2 cellular contexts compared by ENCODE assay signal in the genomic region with DNA sequence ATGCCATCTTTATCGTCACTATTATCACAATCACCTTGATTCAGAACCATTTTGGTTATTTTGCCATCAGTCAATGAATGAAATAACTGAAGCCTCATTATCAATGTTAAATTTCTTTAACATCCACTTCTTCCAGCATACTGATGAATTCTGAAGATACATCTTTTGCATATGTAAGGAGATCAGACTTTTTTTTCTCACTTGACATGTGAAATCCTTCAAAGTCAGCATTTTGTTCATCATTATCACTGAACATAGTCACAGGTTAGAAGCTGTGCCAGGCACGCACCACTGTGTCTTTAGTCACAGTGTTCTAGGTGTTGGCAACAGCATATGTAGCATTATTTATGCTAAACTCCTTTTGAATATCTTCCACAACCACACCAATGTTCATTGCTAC.
TF ChIP-seq lines count a peak whose summit lies in the region.

No MANE protein-coding gene starts in this region.

TF ChIP-seq in A549, 52 proteins besides CTCF, POLR2A, EP300 and RAD21:
- no peak for TF ChIP-seq RFX5 (IDR thresholded peaks at IDR 0.05)
- no peak for TF ChIP-seq SREBF2 (IDR thresholded peaks at IDR 0.05)
- TF ChIP-seq MAZ (IDR thresholded peaks at IDR 0.05; ENCODE audit: borderline replicate concordance, low read depth, low read length) = no peak
- TF ChIP-seq MAFK (IDR thresholded peaks at IDR 0.05; ENCODE audit: partially characterized antibody) = peak; percentile 58
- TF ChIP-seq ZC3H11A (IDR thresholded peaks at IDR 0.05) = no peak
- TF ChIP-seq ZFP36 (IDR thresholded peaks at IDR 0.05; ENCODE audit: borderline replicate concordance, partially characterized antibody) = no peak
- TF ChIP-seq HES2 (IDR thresholded peaks at IDR 0.05) = no peak
TF ChIP-seq in A549: peak in this region for 1.

TF ChIP-seq in IMR-90, 13 proteins besides CTCF, POLR2A, EP300 and RAD21:
- TF ChIP-seq MAFK (IDR thresholded peaks at IDR 0.05; ENCODE audit: low read depth, low read length) (peak; percentile 24; the same call in 1 of the 2 replicates), SMC3 (IDR thresholded peaks at IDR 0.05; ENCODE audit: low read depth, low read length) (no peak), ELK1 (IDR thresholded peaks at IDR 0.05; ENCODE audit: borderline replicate concordance, low read depth, low read length) (no peak), FOS (IDR thresholded peaks at IDR 0.05; ENCODE audit: low read depth, low read length) (no peak), CHD1 (IDR thresholded peaks at IDR 0.05; ENCODE audit: low read depth, low read length) (no peak), USF2 (IDR thresholded peaks at IDR 0.05; ENCODE audit: low read depth, low read length) (no peak)
